Comparison of ENCODE assay signal across 9 cellular contexts in genomic region chrX:13090261-13091110, GRCh38. TPM values are rescaled to one million over a fixed set of nuclear protein-coding genes. Genes with fewer than 3 reads are reported as not detected.
DNase-seq lines count a peak whose midpoint lies in the region; ATAC-seq and TF ChIP-seq lines count a peak whose summit lies in the region.
"Had no signal": no experiment of that assay in that cellular context is flagged by ENCODE, and none has a peak within 500 bp of the region (broad histone marks: within the 10 kb centered on the region; RNA-seq: fewer than 3 reads in every experiment).

No MANE protein-coding gene starts in this region.

- H3K9me3 ChIP-seq in breast epithelium (peaks cover 0 to 6% of the 10 kb centered on the region in 2 donors), uterus (no peaks in the 10 kb centered on the region), Karpas-422 (ENCODE audit: low read length) (no peaks in the 10 kb centered on the region)

- H3K27ac ChIP-seq in breast epithelium (peak overlapping the region; percentile 42 to 70), uterus (peak overlapping the region; percentile 53 to 68), Karpas-422 (ENCODE audit: low read length) (no peak overlapping the region)

- no peak overlapping the region for H3K9ac ChIP-seq in Karpas-422 (ENCODE audit: low read length)

- TF ChIP-seq CTCF in breast epithelium (IDR thresholded peaks at IDR 0.05) (no peak), MCF 10A (IDR thresholded peaks at IDR 0.05; ENCODE audit: unreplicated experiment) (no peak), uterus (IDR thresholded peaks at IDR 0.05) (no peak)

- no peak for ATAC-seq in GM19463 (IDR thresholded peaks at IDR 0.05; ENCODE audit: unreplicated experiment)

- no peaks in the 10 kb centered on the region for H3K4me1 ChIP-seq in breast epithelium
- H3K4me1 ChIP-seq in uterus, result no peaks in the 10 kb centered on the region
- H3K4me1 ChIP-seq in Karpas-422 (ENCODE audit: low read length), result no peaks in the 10 kb centered on the region

- peaks cover 10% of the 10 kb centered on the region for H3K4me1 Mint-ChIP-seq in MCF 10A (ENCODE audit: insufficient read depth, unreplicated experiment)

- CTCF ChIA-PET in MCF 10A (lab: Yijun Ruan, JAX), result interaction anchor here (0.5 to 0.9 kb wide), 2 partner anchors 12 to 36 kb away, joined by 3 to 4 read pairs; no protein-coding TSS in a partner anchor

- H3K4me2 ChIP-seq in Karpas-422 (ENCODE audit: low read depth, low read length, poor library complexity, severe bottlenecking), result no peak overlapping the region

- H3K27me3 ChIP-seq in breast epithelium, result no peaks in the 10 kb centered on the region
- no peaks in the 10 kb centered on the region for H3K27me3 ChIP-seq in uterus
- no peaks in the 10 kb centered on the region for H3K27me3 ChIP-seq in Karpas-422 (ENCODE audit: low read length)

- BruUV-seq in MCF 10A (replicated peaks; lab: Mats Ljungman, UMichigan), result no TSS peak

- peaks cover 14% of the 10 kb centered on the region for H3K27me3 Mint-ChIP-seq in MCF 10A (ENCODE audit: insufficient read depth, unreplicated experiment)

- DNase-seq in breast epithelium (ENCODE audit: low spot score in 2 of 2) (no peak), MCF 10A (ENCODE audit: unreplicated experiment) (no peak), amniotic epithelial cell (ENCODE audit: low read depth) (peak; percentile 88), lung microvascular endothelial cell (ENCODE audit: low read depth in 2 of 2) (peak; percentile 92 to 96), uterus (no peak), GM19238 (ENCODE audit: insufficient read length, low spot score) (no peak), Karpas-422 (no peak)

- H2AFZ ChIP-seq in Karpas-422 (ENCODE audit: low read length), result no peak overlapping the region

- no peaks in the 10 kb centered on the region for H4K20me1 ChIP-seq in Karpas-422 (ENCODE audit: insufficient read depth, low read depth, low read length)

- H3K36me3 Mint-ChIP-seq in MCF 10A (ENCODE audit: insufficient read depth, unreplicated experiment), result no peaks in the 10 kb centered on the region

- no peak for TF ChIP-seq POLR2A in breast epithelium (IDR thresholded peaks at IDR 0.05)
- no peak for TF ChIP-seq POLR2A in uterus (IDR thresholded peaks at IDR 0.05)

- H3K27ac Mint-ChIP-seq in MCF 10A (ENCODE audit: low read depth, unreplicated experiment), result no peak overlapping the region

- intact Hi-C loops in breast epithelium (cut with DNase I; ENCODE audit: low total_unique reads) (no loop called here), MCF 10A (cut with micrococcal nuclease) (no loop called here), uterus (cut with DNase I; ENCODE audit: low total_unique reads) (no loop called here)

- no peak overlapping the region for H3K4me3 Mint-ChIP-seq in MCF 10A (ENCODE audit: unreplicated experiment)

- H3K4me3 ChIP-seq in breast epithelium (no peak overlapping the region), uterus (no peak overlapping the region), Karpas-422 (ENCODE audit: low read length) (no peak overlapping the region)

- no peaks in the 10 kb centered on the region for H3K9me3 Mint-ChIP-seq in MCF 10A (ENCODE audit: unreplicated experiment)

- H3K79me2 ChIP-seq in Karpas-422 (ENCODE audit: low read length), result no peaks in the 10 kb centered on the region

- no peaks in the 10 kb centered on the region for H3K9me2 ChIP-seq in Karpas-422 (replicated peaks; ENCODE audit: insufficient read depth, low read length)

- POLR2A ChIA-PET in MCF 10A (lab: Yijun Ruan, JAX), result no interaction called here

- H3K36me3 ChIP-seq in breast epithelium (no peaks in the 10 kb centered on the region), uterus (no peaks in the 10 kb centered on the region), Karpas-422 (ENCODE audit: insufficient read depth, low read length) (no peaks in the 10 kb centered on the region)

RNA-seq across cellular contexts. Expression of gene FAM9C, which starts 46.1 kb away (rescaled TPM):
- not detected for total RNA-seq in breast epithelium
- not detected in 2 replicates for total RNA-seq in MCF 10A (2022)
- under 0.01 TPM in 1 of 2 replicates, not detected in the other for total RNA-seq in lung microvascular endothelial cell
- total RNA-seq in uterus, result under 1 TPM in 1 of 4 donors, not detected in 3; 0.07 TPM
- total RNA-seq in Karpas-422 (2014; rRNA removed; shearing (Covaris generic); ENCODE audit: low replicate concordance), result not detected in 2 replicates
- total RNA-seq: G401 had no signal

Comparison
In these comparisons a context has a peak if more than half of its experiments do, and no peak if none do; other contexts are left out.
1. DNase-seq: peak in amniotic epithelial cell (single experiment) and lung microvascular endothelial cell (2 of 2); none in breast epithelium (0 of 2), MCF 10A (single experiment), uterus (0 of 2), GM19238 (single experiment) and Karpas-422 (single experiment).